In the genomic region with DNA sequence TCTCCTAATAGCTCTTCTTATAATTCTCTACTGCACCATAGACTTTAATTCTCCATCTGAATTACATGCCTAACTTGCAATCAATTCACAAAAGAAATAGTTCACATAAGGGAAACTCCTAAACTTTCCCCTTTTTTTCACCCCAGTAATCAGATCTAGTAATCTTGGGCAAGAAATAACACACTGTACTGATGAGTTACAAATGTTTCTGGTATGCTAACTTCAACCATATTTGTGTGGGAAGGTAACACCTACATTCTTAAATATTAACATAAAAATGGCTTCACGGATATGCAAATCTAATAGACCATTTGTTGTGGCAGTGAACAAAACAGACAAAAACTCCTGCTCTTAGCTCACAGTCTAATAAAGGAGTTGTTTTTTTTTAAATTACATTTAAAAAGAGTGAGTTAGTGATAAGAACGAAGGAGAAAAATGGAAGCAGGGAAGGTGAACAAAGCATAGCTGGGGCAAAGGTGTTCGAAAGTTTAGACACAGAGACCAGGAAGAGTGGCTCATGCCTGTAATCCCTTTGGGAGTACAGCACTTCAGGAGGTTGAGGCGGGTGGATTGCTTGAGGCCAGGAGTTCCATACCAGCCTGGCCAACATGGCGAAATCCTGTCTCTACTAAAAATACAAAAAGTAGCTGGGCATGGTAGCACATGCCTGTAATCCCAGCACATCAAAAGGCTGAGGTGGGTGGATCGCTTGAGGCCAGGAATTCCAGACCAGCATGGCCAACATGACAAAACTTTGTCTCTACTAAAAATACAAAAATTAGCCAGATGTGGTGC, we compare ENCODE assay signal across 22 cellular contexts. TPM values are rescaled to one million over a fixed set of nuclear protein-coding genes. Genes with fewer than 3 reads are reported as not detected.
DNase-seq lines count a peak whose midpoint lies in the region; ATAC-seq and TF ChIP-seq lines count a peak whose summit lies in the region.
"Had no signal": no experiment of that assay in that cellular context is flagged by ENCODE, and none has a peak within 500 bp of the region (broad histone marks: within the 10 kb centered on the region; RNA-seq: fewer than 3 reads in every experiment).

No MANE protein-coding gene starts in this region.

- peak; percentile 22 for DNase-seq in EH (ENCODE audit: low read depth)
- DNase-seq in RWPE1 (ENCODE audit: low spot score) = peak; percentile 50
- DNase-seq in epithelial cell of esophagus (ENCODE audit: low read depth) = peak; percentile 72
- DNase-seq in mesothelial cell of epicardium (ENCODE audit: low spot score in 2 of 2, unreplicated experiment in 2 of 2) = no peak
- DNase-seq in NCI-H1092 (lab: John Stamatoyannopoulos, UW) = no peak
- DNase-seq in activated CD4-positive, alpha-beta T cell treated with anti-CD3 and anti-CD28 coated beads for 1 hour = no peak
- DNase-seq in NCI-H510A (lab: John Stamatoyannopoulos, UW) = no peak
- DNase-seq: activated CD4-positive, alpha-beta T cell treated with anti-CD3 and anti-CD28 coated beads for 4 hours; Caco-2; gastrocnemius medialis; mesendoderm; naive thymus-derived CD4-positive, alpha-beta T cell; NCI-H69; ovary; right lobe of liver; SIG-M5; T-cell had no signal

- H3K4me3 ChIP-seq in epithelial cell of esophagus (ENCODE audit: low read length) = no peak overlapping the region
- H3K4me3 ChIP-seq: gastrocnemius medialis, ovary, right lobe of liver had no signal

- peak overlapping the region; percentile 57 for H3K27ac ChIP-seq in RWPE1
- H3K27ac ChIP-seq: gastrocnemius medialis, ovary, right lobe of liver had no signal

- H3K27ac Mint-ChIP-seq in mesothelial cell of epicardium = peak overlapping the region; percentile 83
- H3K27ac Mint-ChIP-seq: activated naive CD8-positive, alpha-beta T cell; activated T-helper 1 cell treated with anti-CD3 and anti-CD28 coated beads, Interleukin-12 subunit alpha, Interleukin-12 subunit beta, Interleukin-2, Interleukin-4 antibody, amounts not matched to agents 30 ng/mL and 10 ng/mL and 1 ng/mL, durations not matched to agents 14 hours and 24 hours and 36 hours; brain; dendritic cell treated with granulocyte-macrophage colony-stimulating factor and Interleukin-4, amounts not matched to agents 40 ng/mL and 50 ng/mL, for 4 days; naive thymus-derived CD4-positive, alpha-beta T cell; T-cell had no signal

- ATAC-seq in HG03439 (IDR thresholded peaks at IDR 0.05; ENCODE audit: unreplicated experiment) = no peak
- ATAC-seq: gastrocnemius medialis; naive thymus-derived CD4-positive, alpha-beta T cell; right lobe of liver; T-cell had no signal

- CTCF ChIA-PET in RWPE1 (lab: Yijun Ruan, JAX) = interaction anchor here (0.6 to 3.0 kb wide), 2 partner anchors 12 to 911 kb away, joined by 5 to 15 read pairs; no protein-coding TSS in a partner anchor

- H3K4me1 Mint-ChIP-seq in mesothelial cell of epicardium = peaks cover 12% of the 10 kb centered on the region
- H3K4me1 Mint-ChIP-seq: brain, T-cell had no signal

- no peaks in the 10 kb centered on the region for H3K9me3 Mint-ChIP-seq in mesothelial cell of epicardium
- H3K9me3 Mint-ChIP-seq: activated T-helper 1 cell treated with anti-CD3 and anti-CD28 coated beads, Interleukin-12 subunit alpha, Interleukin-12 subunit beta, Interleukin-2, Interleukin-4 antibody, amounts not matched to agents 30 ng/mL and 10 ng/mL and 1 ng/mL, durations not matched to agents 14 hours and 24 hours and 36 hours; brain; dendritic cell treated with granulocyte-macrophage colony-stimulating factor and Interleukin-4, amounts not matched to agents 40 ng/mL and 50 ng/mL, for 4 days; naive thymus-derived CD4-positive, alpha-beta T cell; T-cell had no signal

- peaks cover 3% of the 10 kb centered on the region for H3K36me3 Mint-ChIP-seq in mesothelial cell of epicardium
- H3K36me3 Mint-ChIP-seq: brain; naive thymus-derived CD4-positive, alpha-beta T cell; T-cell had no signal

- TF ChIP-seq CTCF in RWPE1 (conservative IDR thresholded peaks at IDR 0.05; ENCODE audit: low read depth) (no peak), epithelial cell of esophagus (IDR thresholded peaks at IDR 0.05; ENCODE audit: insufficient read depth, low read depth, low read length, missing control alignments) (no peak), mesothelial cell of epicardium (IDR thresholded peaks at IDR 0.05; ENCODE audit: unreplicated experiment) (no peak)

- POLR2A ChIA-PET in RWPE1 (lab: Yijun Ruan, JAX; ENCODE audit: low non-redundant PET) = no interaction called here

- H3K27me3 Mint-ChIP-seq in mesothelial cell of epicardium (ENCODE audit: low read depth) = no peaks in the 10 kb centered on the region
- H3K27me3 Mint-ChIP-seq: activated naive CD8-positive, alpha-beta T cell; brain; dendritic cell treated with granulocyte-macrophage colony-stimulating factor and Interleukin-4, amounts not matched to agents 40 ng/mL and 50 ng/mL, for 4 days had no signal

- no peak overlapping the region for H3K4me3 Mint-ChIP-seq in mesothelial cell of epicardium
- H3K4me3 Mint-ChIP-seq: activated naive CD8-positive, alpha-beta T cell; activated T-helper 1 cell treated with anti-CD3 and anti-CD28 coated beads, Interleukin-12 subunit alpha, Interleukin-12 subunit beta, Interleukin-2, Interleukin-4 antibody, amounts not matched to agents 30 ng/mL and 10 ng/mL and 1 ng/mL, durations not matched to agents 14 hours and 24 hours and 36 hours; brain; dendritic cell treated with granulocyte-macrophage colony-stimulating factor and Interleukin-4, amounts not matched to agents 40 ng/mL and 50 ng/mL, for 4 days; naive thymus-derived CD4-positive, alpha-beta T cell; T-cell had no signal

RNA-seq across cellular contexts. Expression of a gene that starts 34.8 kb away (rescaled TPM):
- 56.9 to 60.7 TPM (median 59.3 TPM) in 3 replicates for total RNA-seq in mesothelial cell of epicardium

RNA-seq across cellular contexts. Expression of a gene that starts 57.3 kb away (rescaled TPM):
- total RNA-seq in mesothelial cell of epicardium = 60.1 to 63.4 TPM (median 60.8 TPM) in 3 replicates

Comparison
In these comparisons a context has a peak if more than half of its experiments do, and no peak if none do; other contexts are left out.
1. DNase-seq: peak in EH (single experiment), RWPE1 (single experiment) and epithelial cell of esophagus (single experiment); none in mesothelial cell of epicardium (0 of 2), NCI-H1092 (single experiment), activated CD4-positive, alpha-beta T cell treated with anti-CD3 and anti-CD28 coated beads for 1 hour (single experiment) and NCI-H510A (single experiment).